32 cellular contexts compared by ENCODE assay signal in the genomic region with DNA sequence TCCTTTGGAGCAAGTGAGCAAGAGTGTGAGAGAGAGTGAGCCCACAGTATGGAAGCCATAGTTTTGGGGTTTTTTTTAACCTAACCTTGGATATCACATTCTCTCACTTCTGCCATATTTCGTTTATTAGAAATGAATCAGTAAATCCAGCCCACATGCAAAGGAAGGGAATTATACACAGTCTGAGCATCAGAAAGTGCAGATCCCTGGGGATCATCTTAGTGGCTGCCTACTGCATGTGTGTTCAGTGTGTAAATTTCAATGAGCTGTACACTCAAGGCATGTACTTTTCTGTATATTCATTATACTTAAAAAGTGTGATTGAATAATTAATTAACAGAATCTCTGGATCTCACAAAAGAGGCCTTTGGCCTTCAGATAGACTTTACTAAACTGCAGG.
"Had no signal": no experiment of that assay in that cellular context is flagged by ENCODE, and none has a peak within 500 bp of the region (broad histone marks: within the 10 kb centered on the region; RNA-seq: fewer than 3 reads in every experiment).

No MANE protein-coding gene starts in this region.

- H3K4me1 ChIP-seq: esophagus muscularis mucosa, foreskin keratinocyte, gastrocnemius medialis had no signal

- H3K4me3 Mint-ChIP-seq: activated B cell treated with CpG ODN at 0.5 μM for 24 hours; activated CD8-positive, alpha-beta T cell treated with anti-CD3 and anti-CD28 coated beads for 36 hours; activated naive CD8-positive, alpha-beta T cell; activated T-cell treated with anti-CD3 and anti-CD28 coated beads, Interleukin-2, amount 50 U/mL, for 4 hours; activated T-helper 17 cell treated with anti-CD3 and anti-CD28 coated beads, Interleukin-2, amount 50 U/mL, for 72 hours; central memory CD8-positive, alpha-beta T cell; effector memory CD8-positive, alpha-beta T cell; T-helper 17 cell; T-helper 2 cell treated with Interferon-gamma antibody and Interleukin-4, amounts not matched to agents 5 μg/mL and 100 μg/mL, for 36 hours had no signal

- H3K4me1 Mint-ChIP-seq: activated T-helper 17 cell treated with anti-CD3 and anti-CD28 coated beads, Interleukin-2, amount 50 U/mL, for 72 hours; central memory CD8-positive, alpha-beta T cell; T-helper 17 cell had no signal

- H3K9me3 ChIP-seq: esophagus muscularis mucosa, gastrocnemius medialis had no signal

- H3K27me3 Mint-ChIP-seq: activated B cell treated with CpG ODN at 0.5 μM for 24 hours; activated naive CD8-positive, alpha-beta T cell; central memory CD8-positive, alpha-beta T cell; effector memory CD8-positive, alpha-beta T cell; T-helper 17 cell had no signal

- H3K27me3 ChIP-seq: brain microvascular endothelial cell, esophagus muscularis mucosa, foreskin keratinocyte, gastrocnemius medialis had no signal

- H3K36me3 ChIP-seq: brain microvascular endothelial cell, esophagus muscularis mucosa, gastrocnemius medialis, WERI-Rb-1 had no signal

- H3K9me3 Mint-ChIP-seq: activated B cell treated with CpG ODN at 0.5 μM for 24 hours; activated CD8-positive, alpha-beta T cell treated with anti-CD3 and anti-CD28 coated beads for 36 hours; activated T-cell treated with anti-CD3 and anti-CD28 coated beads, Interleukin-2, amount 50 U/mL, for 4 hours; activated T-helper 17 cell treated with anti-CD3 and anti-CD28 coated beads, Interleukin-2, amount 50 U/mL, for 72 hours; central memory CD8-positive, alpha-beta T cell; T-helper 2 cell treated with Interferon-gamma antibody and Interleukin-4, amounts not matched to agents 5 μg/mL and 100 μg/mL, for 36 hours had no signal

- H3K27ac Mint-ChIP-seq: activated B cell treated with CpG ODN at 0.5 μM for 24 hours; activated CD8-positive, alpha-beta T cell treated with anti-CD3 and anti-CD28 coated beads for 36 hours; activated naive CD8-positive, alpha-beta T cell; activated T-helper 17 cell treated with anti-CD3 and anti-CD28 coated beads, Interleukin-2, amount 50 U/mL, for 72 hours; effector memory CD8-positive, alpha-beta T cell; T-helper 17 cell; T-helper 2 cell treated with Interferon-gamma antibody and Interleukin-4, amounts not matched to agents 5 μg/mL and 100 μg/mL, for 36 hours had no signal

- DNase-seq: activated B cell treated with CpG ODN at 0.5 μM for 24 hours; activated CD4-positive, alpha-beta T cell treated with anti-CD3 and anti-CD28 coated beads for 48 hours; activated CD4-positive, alpha-beta T cell treated with anti-CD3 and anti-CD28 coated beads, Interleukin-2, amount 50 U/mL, for 1 hour; activated CD4-positive, alpha-beta T cell treated with anti-CD3 and anti-CD28 coated beads, Interleukin-2, amount 50 U/mL, for 48 hours; activated CD8-positive, alpha-beta memory T cell treated with anti-CD3 and anti-CD28 coated beads for 24 hours; activated CD8-positive, alpha-beta T cell treated with anti-CD3 and anti-CD28 coated beads for 36 hours; activated effector memory CD4-positive, alpha-beta T cell treated with Interleukin-2 at 50 U/mL for 16 hours; activated gamma-delta T cell treated with Interleukin-2 at 50 U/mL for 16 hours; activated naive CD4-positive, alpha-beta T cell treated with anti-CD3 and anti-CD28 coated beads, Interleukin-2, amount 50 U/mL, for 16 hours; activated naive CD4-positive, alpha-beta T cell treated with Interleukin-2 at 50 U/mL for 16 hours; activated T-cell treated with anti-CD3 and anti-CD28 coated beads, Interleukin-2, amount 50 U/mL, for 4 hours; amniotic stem cell; anterior cingulate cortex; brain microvascular endothelial cell; cortex of kidney; dermis blood vessel endothelial cell; effector CD4-positive, alpha-beta T cell; effector memory CD8-positive, alpha-beta T cell; erythroblast; foreskin keratinocyte; gastrocnemius medialis; glutamatergic neuron; T-helper 1 cell; T-helper 17 cell; T1000; WERI-Rb-1 had no signal

- H3K36me3 Mint-ChIP-seq: activated naive CD8-positive, alpha-beta T cell had no signal

- ATAC-seq: activated CD4-positive, CD25-positive, alpha-beta regulatory T cell treated with anti-CD3 and anti-CD28 coated beads, Interleukin-2, amount 50 U/mL, for 24 hours; activated CD8-positive, alpha-beta T cell treated with anti-CD3 and anti-CD28 coated beads for 36 hours; activated T-cell treated with anti-CD3 and anti-CD28 coated beads, Interleukin-2, amount 50 U/mL, for 4 hours; effector memory CD8-positive, alpha-beta T cell; foreskin keratinocyte; gastrocnemius medialis; T-helper 17 cell had no signal

- H3K4me3 ChIP-seq: esophagus muscularis mucosa, gastrocnemius medialis had no signal

- H3K27ac ChIP-seq: brain microvascular endothelial cell, esophagus muscularis mucosa, foreskin keratinocyte, gastrocnemius medialis, WERI-Rb-1 had no signal
